Comparison of ENCODE assay signal across 26 cellular contexts in genomic region chr15:62983956-62984355, GRCh38.
"Had no signal": no experiment of that assay in that cellular context is flagged by ENCODE, and none has a peak within 500 bp of the region (broad histone marks: within the 10 kb centered on the region; RNA-seq: fewer than 3 reads in every experiment).

No MANE protein-coding gene starts in this region.

- H3K4me3 ChIP-seq: adrenal gland, ascending aorta, cardiac muscle cell, colonic mucosa, heart left ventricle, right lobe of liver, thoracic aorta, upper lobe of left lung, vagina had no signal

- DNase-seq: activated CD4-positive, alpha-beta T cell treated with anti-CD3 and anti-CD28 coated beads for 48 hours; activated CD4-positive, alpha-beta T cell treated with anti-CD3 and anti-CD28 coated beads, Interleukin-2, amount 50 U/mL, for 48 hours; activated CD8-positive, alpha-beta memory T cell treated with anti-CD3 and anti-CD28 coated beads for 24 hours; activated effector memory CD4-positive, alpha-beta T cell treated with Interleukin-2 at 50 U/mL for 16 hours; activated naive CD4-positive, alpha-beta T cell treated with Interleukin-2 at 50 U/mL for 16 hours; activated naive CD8-positive, alpha-beta T cell treated with anti-CD3 and anti-CD28 coated beads for 36 hours; adrenal gland; cerebellar nuclear complex; colonic mucosa; effector CD8-positive, alpha-beta T cell; erythroblast; heart left ventricle; hypothalamus; immature natural killer cell; kidney; left colon; mammary epithelial cell; right lobe of liver; stimulated activated CD4-positive, alpha-beta T cell treated with anti-CD3 and anti-CD28 coated beads, Interleukin-2, amount 100 ng/mL, for 48 hours; stimulated activated naive CD8-positive, alpha-beta T cell treated with anti-CD3 and anti-CD28 coated beads, Interleukin-15, Interleukin-2, amounts not matched to agents 100 U/mL and 50 U/mL, for 24 hours; upper lobe of left lung; WERI-Rb-1 had no signal

- H3K36me3 ChIP-seq: adrenal gland, ascending aorta, cardiac muscle cell, colonic mucosa, heart left ventricle, right lobe of liver, thoracic aorta, upper lobe of left lung, vagina, WERI-Rb-1 had no signal

- H3K27me3 ChIP-seq: adrenal gland, ascending aorta, cardiac muscle cell, colonic mucosa, heart left ventricle, right lobe of liver, upper lobe of left lung, vagina had no signal

- H3K9me3 ChIP-seq: adrenal gland, ascending aorta, colonic mucosa, heart left ventricle, right lobe of liver, thoracic aorta, upper lobe of left lung, vagina had no signal

- H3K27ac ChIP-seq: adrenal gland, ascending aorta, cardiac muscle cell, colonic mucosa, heart left ventricle, right lobe of liver, thoracic aorta, upper lobe of left lung, vagina, WERI-Rb-1 had no signal

- H3K4me1 ChIP-seq: adrenal gland, ascending aorta, colonic mucosa, heart left ventricle, right lobe of liver, upper lobe of left lung, vagina had no signal
